ENCODE assay signal across 21 cellular contexts in genomic region chr9:131977074-131977838, GRCh38.
DNase-seq lines count a peak whose midpoint lies in the region; ATAC-seq and TF ChIP-seq lines count a peak whose summit lies in the region.
"Had no signal": no experiment of that assay in that cellular context is flagged by ENCODE, and none has a peak within 500 bp of the region (broad histone marks: within the 10 kb centered on the region; RNA-seq: fewer than 3 reads in every experiment).

No MANE protein-coding gene starts in this region.

- peak overlapping the region in 4 of 6 donors; percentile 31 to 86 (median 75) for H3K27ac Mint-ChIP-seq in naive B cell
- H3K27ac Mint-ChIP-seq: activated CD4-positive, alpha-beta T cell treated with anti-CD3 and anti-CD28 coated beads, Interleukin-2, amount 10 ng/mL, durations not matched to agents 7 days and 5 days; CD8-positive, alpha-beta T cell had no signal

- TF ChIP-seq POLR2A in vagina (IDR thresholded peaks at IDR 0.05), result no peak

- in situ Hi-C loops in KBM-7 (cut with MboI; ENCODE audit: low pct_unique_long_range_greater_than_20kb, low sequenced_read_pairs) (no loop called here), GM13976 (cut with MboI; ENCODE audit: low sequenced_read_pairs, unreplicated experiment) (no loop called here)

- no peaks in the 10 kb centered on the region for H3K9me3 ChIP-seq in vagina
- H3K9me3 ChIP-seq: breast epithelium, psoas muscle had no signal

- no peak overlapping the region for H3K4me3 ChIP-seq in vagina
- H3K4me3 ChIP-seq: breast epithelium, psoas muscle had no signal

- H3K4me3 Mint-ChIP-seq in naive B cell, result peak overlapping the region in 2 of 8 donors; percentile 43 to 52
- H3K4me3 Mint-ChIP-seq: activated CD4-positive, alpha-beta T cell treated with anti-CD3 and anti-CD28 coated beads, Interleukin-2, amount 10 ng/mL, durations not matched to agents 7 days and 5 days; CD8-positive, alpha-beta T cell had no signal

- H3K4me1 Mint-ChIP-seq in naive B cell, result peaks cover 28 to 29% (median 29%) of the 10 kb centered on the region in 3 donors
- H3K4me1 Mint-ChIP-seq: activated CD4-positive, alpha-beta T cell treated with anti-CD3 and anti-CD28 coated beads, Interleukin-2, amount 10 ng/mL, durations not matched to agents 7 days and 5 days had no signal

- intact Hi-C loops in vagina (cut with DNase I), result no loop called here

- DNase-seq in KBM-7, result peak; percentile 40
- peak; percentile 41 for DNase-seq in SKM-1 treated with dmso at 0.1 percent for 144 hours (lab: John Stamatoyannopoulos, UW; ENCODE audit: unreplicated experiment)
- peak; percentile 2 for DNase-seq in naive B cell
- no peak for DNase-seq in GM13976 (ENCODE audit: low spot score)
- no peak for DNase-seq in NCI-H2029 treated with DMSO at 0.1 percent for 48 hours (lab: John Stamatoyannopoulos, UW)
- DNase-seq in vagina (ENCODE audit: extremely low spot score in 2 of 2), result no peak
- DNase-seq: ACHN; activated CD4-positive, alpha-beta T cell treated with anti-CD3 and anti-CD28 coated beads, Interleukin-2, amount 10 ng/mL, durations not matched to agents 7 days and 5 days; CD8-positive, alpha-beta T cell; cortex of kidney; DMS53; kidney; mesendoderm; NCI-H345; psoas muscle; RPMI8226; small intestine; stimulated activated CD4-positive, alpha-beta T cell treated with anti-CD3 and anti-CD28 coated beads, Interleukin-4, amount 100 ng/mL, for 24 hours had no signal

- H3K27ac ChIP-seq in C4-2B, result peak overlapping the region; percentile 80
- H3K27ac ChIP-seq in vagina, result no peak overlapping the region
- H3K27ac ChIP-seq: breast epithelium, psoas muscle had no signal

- no peaks in the 10 kb centered on the region for H3K27me3 Mint-ChIP-seq in naive B cell
- H3K27me3 Mint-ChIP-seq: activated CD4-positive, alpha-beta T cell treated with anti-CD3 and anti-CD28 coated beads, Interleukin-2, amount 10 ng/mL, durations not matched to agents 7 days and 5 days had no signal

- H3K36me3 ChIP-seq in vagina, result no peaks in the 10 kb centered on the region
- H3K36me3 ChIP-seq: breast epithelium had no signal

- peaks cover 0 to 14% of the 10 kb centered on the region in 2 donors for H3K36me3 Mint-ChIP-seq in naive B cell

- ATAC-seq in naive B cell (ENCODE audit: low read depth in 2 of 2) (peak; percentile 71 to 85), HG02981 (IDR thresholded peaks at IDR 0.05; ENCODE audit: unreplicated experiment) (no peak)
- ATAC-seq: CD8-positive, alpha-beta T cell had no signal

- H3K4me1 ChIP-seq in vagina, result peaks cover 17% of the 10 kb centered on the region
- H3K4me1 ChIP-seq: breast epithelium had no signal

- H3K9me3 Mint-ChIP-seq in naive B cell, result peaks cover 0 to 4% (median 2%) of the 10 kb centered on the region in 7 donors
- H3K9me3 Mint-ChIP-seq: activated CD4-positive, alpha-beta T cell treated with anti-CD3 and anti-CD28 coated beads, Interleukin-2, amount 10 ng/mL, durations not matched to agents 7 days and 5 days had no signal

- H3K27me3 ChIP-seq in vagina, result no peaks in the 10 kb centered on the region
- H3K27me3 ChIP-seq: breast epithelium had no signal

- no peak for TF ChIP-seq CTCF in C4-2B (conservative IDR thresholded peaks at IDR 0.05)
- TF ChIP-seq CTCF in GM13976 (IDR thresholded peaks at IDR 0.05; ENCODE audit: borderline replicate concordance, control extremely low read depth, extremely low read depth, insufficient read depth, missing control alignments), result no peak
- no peak for TF ChIP-seq CTCF in vagina (IDR thresholded peaks at IDR 0.05)

Comparison
In these comparisons a context has a peak if more than half of its experiments do, and no peak if none do; other contexts are left out.
1. DNase-seq: peak in KBM-7 (single experiment), SKM-1 treated with dmso at 0.1 percent for 144 hours (single experiment) and naive B cell (single experiment); none in GM13976 (single experiment), NCI-H2029 treated with DMSO at 0.1 percent for 48 hours (single experiment) and vagina (0 of 2).